In genomic region chr4:100895572-100896197, GRCh38 we compare ENCODE assay signal across 8 cellular contexts.
DNase-seq lines count a peak whose midpoint lies in the region; ATAC-seq and TF ChIP-seq lines count a peak whose summit lies in the region.

No MANE protein-coding gene starts in this region.

- POLR2A ChIA-PET in SK-N-SH (lab: Yijun Ruan, JAX), result no interaction called here

- TF ChIP-seq EP300 in SK-N-SH (IDR thresholded peaks at IDR 0.05; ENCODE audit: borderline replicate concordance in 1 of 2, low read depth in 1 of 2, low read length in 1 of 2), result no peak

- H3K4me1 ChIP-seq in heart left ventricle (peaks cover 0 to 4% (median 0%) of the 10 kb centered on the region in 12 donors), right atrium auricular region (no peaks in the 10 kb centered on the region), SK-N-SH (ENCODE audit: control insufficient read depth in 1 of 2, insufficient read depth in 2 of 2, low read depth in 1 of 2, low read length in 1 of 2) (no peaks in the 10 kb centered on the region), lower lobe of right lung (no peaks in the 10 kb centered on the region), GM23338 (ENCODE audit: insufficient read depth) (no peaks in the 10 kb centered on the region)

- H3K9ac ChIP-seq in SK-N-SH, result peak overlapping the region; percentile 47; the same call in 1 of the 2 replicates

- CTCF ChIA-PET in SK-N-SH (lab: Yijun Ruan, JAX), result no interaction called here

- TF ChIP-seq RAD21 in SK-N-SH (IDR thresholded peaks at IDR 0.05; ENCODE audit: low read length), result no peak

- H3K27ac Mint-ChIP-seq in GM23338, result no peak overlapping the region

- H3K27me3 ChIP-seq in heart left ventricle (no peaks in the 10 kb centered on the region), right atrium auricular region (no peaks in the 10 kb centered on the region), SK-N-SH (ENCODE audit: insufficient read depth) (no peaks in the 10 kb centered on the region), lower lobe of right lung (ENCODE audit: low read depth) (no peaks in the 10 kb centered on the region), GM23338 (ENCODE audit: insufficient read depth) (no peaks in the 10 kb centered on the region)

- H3K36me3 Mint-ChIP-seq in GM23338 (ENCODE audit: low read depth), result peaks cover 2% of the 10 kb centered on the region; the same call in 1 of the 3 replicates

- no peaks in the 10 kb centered on the region for H3K9me2 ChIP-seq in SK-N-SH
- no peaks in the 10 kb centered on the region for H3K9me2 ChIP-seq in GM23338 (ENCODE audit: insufficient read depth)

- H3K4me3 Mint-ChIP-seq in GM23338, result no peak overlapping the region

- 62 to 65% (median 65%) methylated on average over 8 of the region's 8 CpGs for WGBS in heart left ventricle, 4 donors
- WGBS in SK-N-SH (ENCODE audit: low lambda C conversion rate), result 24% methylated on average over 8 of the region's 8 CpGs

- H3K36me3 ChIP-seq in heart left ventricle (no peaks in the 10 kb centered on the region), right atrium auricular region (no peaks in the 10 kb centered on the region), SK-N-SH (replicated peaks in 1 of 2; ENCODE audit: control insufficient read depth in 1 of 2, insufficient read depth in 2 of 2, low read length in 1 of 2) (no peaks in the 10 kb centered on the region), lower lobe of right lung (no peaks in the 10 kb centered on the region), GM23338 (ENCODE audit: insufficient read depth) (no peaks in the 10 kb centered on the region)

- no peaks in the 10 kb centered on the region for H3K27me3 Mint-ChIP-seq in GM23338 (ENCODE audit: insufficient read depth, low read depth, poor library complexity)

- H3K27ac ChIP-seq in heart left ventricle, result no peak overlapping the region
- no peak overlapping the region for H3K27ac ChIP-seq in right atrium auricular region
- no peak overlapping the region; a peak in 1 of 4 replicates for H3K27ac ChIP-seq in SK-N-SH (ENCODE audit: low read depth in 2 of 2, low read length in 1 of 2)
- peak overlapping the region; percentile 12 for H3K27ac ChIP-seq in lower lobe of right lung
- H3K27ac ChIP-seq in GM23338 (ENCODE audit: low read depth), result no peak overlapping the region

- no peaks in the 10 kb centered on the region; the same call in 2 of the 3 replicates for H3K9me3 Mint-ChIP-seq in GM23338

- no peak for DNase-seq in heart left ventricle
- DNase-seq in right atrium auricular region (ENCODE audit: low spot score), result no peak
- no peak for DNase-seq in SK-N-SH
- DNase-seq in lower lobe of right lung, result no peak
- no peak for DNase-seq in NK-92 treated with Interleukin-12 subunit alpha and Interleukin-12 subunit beta, amount 100 ng/mL, for 24 hours (lab: John Stamatoyannopoulos, UW)
- DNase-seq in NCI-H774 (lab: John Stamatoyannopoulos, UW), result no peak
- no peak for DNase-seq in GM23338 (ENCODE audit: low spot score)

- H3K4me1 Mint-ChIP-seq in GM23338, result no peaks in the 10 kb centered on the region

- H4K20me1 ChIP-seq in SK-N-SH (ENCODE audit: insufficient read depth), result no peaks in the 10 kb centered on the region
- no peaks in the 10 kb centered on the region for H4K20me1 ChIP-seq in GM23338 (replicated peaks; ENCODE audit: insufficient read depth)

- ATAC-seq in heart left ventricle (no peak), HG02973 (IDR thresholded peaks at IDR 0.05; ENCODE audit: unreplicated experiment) (peak; percentile 97), lower lobe of right lung (no peak), GM23338 (no peak)

- no peak for TF ChIP-seq CTCF in heart left ventricle (IDR thresholded peaks at IDR 0.05)
- TF ChIP-seq CTCF in right atrium auricular region (IDR thresholded peaks at IDR 0.05), result no peak
- TF ChIP-seq CTCF in SK-N-SH (IDR thresholded peaks at IDR 0.05), result no peak
- TF ChIP-seq CTCF in lower lobe of right lung (IDR thresholded peaks at IDR 0.05), result no peak
- no peak for TF ChIP-seq CTCF in GM23338 (conservative IDR thresholded peaks at IDR 0.05; ENCODE audit: low read depth in 2 of 2)

- no peak for TF ChIP-seq POLR2A in heart left ventricle (IDR thresholded peaks at IDR 0.05)

- H3K9me3 ChIP-seq in heart left ventricle, result peaks cover 0 to 11% (median 2%) of the 10 kb centered on the region in 12 donors
- H3K9me3 ChIP-seq in right atrium auricular region, result peaks cover 0 to 10% of the 10 kb centered on the region in 2 donors
- H3K9me3 ChIP-seq in SK-N-SH, result no peaks in the 10 kb centered on the region
- no peaks in the 10 kb centered on the region for H3K9me3 ChIP-seq in lower lobe of right lung

- H3F3A ChIP-seq in SK-N-SH (replicated peaks; ENCODE audit: insufficient read depth), result no peaks in the 10 kb centered on the region
- no peaks in the 10 kb centered on the region for H3F3A ChIP-seq in GM23338 (replicated peaks; ENCODE audit: low read depth)

- H3K79me2 ChIP-seq in SK-N-SH (ENCODE audit: insufficient read depth) (no peaks in the 10 kb centered on the region), GM23338 (replicated peaks; ENCODE audit: insufficient read depth) (no peaks in the 10 kb centered on the region)

- intact Hi-C loops in heart left ventricle (cut with DNase I) (no loop called here), lower lobe of right lung (cut with DNase I) (no loop called here)

- H3K4me3 ChIP-seq in heart left ventricle (peak overlapping the region in 11 of 12 donors; percentile 4 to 54 (median 38)), right atrium auricular region (peak overlapping the region in 1 of 2 donors; percentile 25), SK-N-SH (ENCODE audit: low read depth in 2 of 2, low read length in 1 of 2) (peak overlapping the region; percentile 31 to 52; a peak in 3 of 4 replicates), lower lobe of right lung (peak overlapping the region; percentile 44), GM23338 (no peak overlapping the region)

- H3K4me2 ChIP-seq in SK-N-SH (peak overlapping the region; percentile 68), GM23338 (no peak overlapping the region)

- H2AFZ ChIP-seq in SK-N-SH (ENCODE audit: low read depth) (peak overlapping the region; percentile 86), GM23338 (no peak overlapping the region)

TF ChIP-seq in SK-N-SH, 30 proteins besides CTCF, POLR2A, EP300 and RAD21 (continues in another document):
- no peak for TF ChIP-seq SIN3A (IDR thresholded peaks at IDR 0.05; ENCODE audit: borderline replicate concordance, low read depth, low read length)
- no peak for TF ChIP-seq IRF3 (IDR thresholded peaks at IDR 0.05; ENCODE audit: low read depth, low read length)
- TF ChIP-seq MXI1 (IDR thresholded peaks at IDR 0.05; ENCODE audit: low read depth, low read length), result no peak
- no peak for TF ChIP-seq MAX (IDR thresholded peaks at IDR 0.05; ENCODE audit: low read depth)

TF ChIP-seq in GM23338, 12 proteins besides CTCF, POLR2A, EP300 and RAD21 (continues in another document):
- no peak for TF ChIP-seq EZH2phosphoT487 (IDR thresholded peaks at IDR 0.05; ENCODE audit: unreplicated experiment)
- TF ChIP-seq ETS1 (IDR thresholded peaks at IDR 0.05), result no peak
- TF ChIP-seq POLR2AphosphoS5 (IDR thresholded peaks at IDR 0.05; ENCODE audit: low read depth), result no peak
